Comparison of ENCODE assay signal across 8 cellular contexts in the genomic region with DNA sequence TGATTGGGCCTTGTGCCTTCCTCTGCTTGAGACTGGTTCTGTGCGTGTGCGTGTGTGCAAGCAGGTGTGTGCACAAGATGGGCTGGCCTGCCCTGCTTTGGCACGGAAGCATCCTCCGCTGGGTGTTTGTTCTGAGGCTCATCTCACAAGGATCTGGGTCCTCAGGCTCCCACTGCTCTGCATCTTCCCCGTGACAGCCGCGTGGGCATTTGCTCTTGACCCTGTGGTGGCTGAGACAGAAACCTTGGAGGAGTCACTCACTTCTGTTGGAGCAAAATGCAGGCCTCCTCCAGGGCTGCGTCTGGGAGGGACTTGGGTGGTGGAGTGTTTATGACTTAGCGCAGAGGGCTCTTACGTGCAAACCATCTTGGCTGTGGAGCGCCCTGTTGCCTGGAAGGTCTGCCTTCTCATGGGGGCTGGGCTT.
DNase-seq lines count a peak whose midpoint lies in the region; ATAC-seq and TF ChIP-seq lines count a peak whose summit lies in the region.

No MANE protein-coding gene starts in this region.

- intact Hi-C loops in vagina (cut with DNase I), result no loop called here

- ATAC-seq in GM21737 (IDR thresholded peaks at IDR 0.05; ENCODE audit: unreplicated experiment), result no peak
- no peak for ATAC-seq in HG02798 (IDR thresholded peaks at IDR 0.05; ENCODE audit: poor library complexity, unreplicated experiment)
- no peak for ATAC-seq in left lobe of liver

- H3K4me3 ChIP-seq in iPS-20b (ENCODE audit: low read length) (no peak overlapping the region), vagina (no peak overlapping the region)

- TF ChIP-seq CTCF in vagina (IDR thresholded peaks at IDR 0.05), result no peak

- DNase-seq in NCI-H2029 (lab: John Stamatoyannopoulos, UW) (peak; percentile 29), vagina (ENCODE audit: extremely low spot score in 2 of 2) (no peak), left lobe of liver (ENCODE audit: low spot score) (no peak)
- peak; percentile 54 to 61 for DNase-seq in activated T-cell treated with anti-CD3 and anti-CD28 coated beads, Interleukin-2, amount 50 U/mL, for 48 hours
- DNase-seq in stimulated activated naive CD4-positive, alpha-beta T cell (lab: John Stamatoyannopoulos, UW), result peak in 5 of 6 experiments; percentile 30 to 75 (median 51)

- no peaks in the 10 kb centered on the region for H3K36me3 ChIP-seq in iPS-20b (ENCODE audit: insufficient read depth, low read depth, low read length)
- H3K36me3 ChIP-seq in vagina, result no peaks in the 10 kb centered on the region

- H3K27ac ChIP-seq in iPS-20b (ENCODE audit: low read length) (no peak overlapping the region), vagina (no peak overlapping the region)

- TF ChIP-seq POLR2A in vagina (IDR thresholded peaks at IDR 0.05), result no peak

- no peaks in the 10 kb centered on the region for H3K9me3 ChIP-seq in iPS-20b (ENCODE audit: insufficient read depth, low read depth, low read length)
- no peaks in the 10 kb centered on the region for H3K9me3 ChIP-seq in vagina

- peak overlapping the region; percentile 25; the same call in 1 of the 2 replicates for H3K9ac ChIP-seq in iPS-20b (ENCODE audit: low read depth, low read length)

- H3K27me3 ChIP-seq in iPS-20b (ENCODE audit: insufficient read depth, low read length), result no peaks in the 10 kb centered on the region
- H3K27me3 ChIP-seq in vagina, result no peaks in the 10 kb centered on the region

- H3K4me1 ChIP-seq in iPS-20b (ENCODE audit: insufficient read depth, low read length) (peaks cover 23% of the 10 kb centered on the region), vagina (peaks cover 15% of the 10 kb centered on the region)

Comparison
In these comparisons a context has a peak if more than half of its experiments do, and no peak if none do; other contexts are left out.
1. DNase-seq: peak in NCI-H2029 (single experiment), activated T-cell treated with anti-CD3 and anti-CD28 coated beads, Interleukin-2, amount 50 U/mL, for 48 hours (2 of 2) and stimulated activated naive CD4-positive, alpha-beta T cell (5 of 6); none in vagina (0 of 2) and left lobe of liver (single experiment).